ENCODE assay signal across 12 cellular contexts in genomic region chr6:43707269-43707668, GRCh38.
"Had no signal": no experiment of that assay in that cellular context is flagged by ENCODE, and none has a peak within 500 bp of the region (broad histone marks: within the 10 kb centered on the region; RNA-seq: fewer than 3 reads in every experiment).

No MANE protein-coding gene starts in this region.

- H3K27ac ChIP-seq: pancreas had no signal

- H3K9me3 Mint-ChIP-seq: activated B cell treated with CpG ODN at 0.5 μM for 24 hours; activated naive CD4-positive, alpha-beta T cell treated with anti-CD3 and anti-CD28 coated beads, Interleukin-2, amount 50 U/mL, for 24 hours; immature natural killer cell; stimulated activated effector memory CD8-positive, alpha-beta T cell treated with anti-CD3 and anti-CD28 coated beads, Interleukin-12 subunit alpha, Interleukin-12 subunit beta, amount 100 ng/mL, for 72 hours had no signal

- H3K9me3 ChIP-seq: pancreas, tibial nerve had no signal

- ATAC-seq: pancreas, T-helper 17 cell had no signal

- H3K27ac Mint-ChIP-seq: activated B cell treated with CpG ODN at 0.5 μM for 24 hours; activated naive CD4-positive, alpha-beta T cell treated with anti-CD3 and anti-CD28 coated beads, Interleukin-2, amount 50 U/mL, for 24 hours; immature natural killer cell; stimulated activated effector memory CD8-positive, alpha-beta T cell treated with anti-CD3 and anti-CD28 coated beads, Interleukin-12 subunit alpha, Interleukin-12 subunit beta, amount 100 ng/mL, for 72 hours; T-helper 17 cell had no signal

- H3K36me3 ChIP-seq: pancreas, tibial nerve had no signal

- H3K4me3 ChIP-seq: coronary artery, pancreas, skin epidermis, tibial nerve had no signal

- H3K27me3 ChIP-seq: pancreas, tibial nerve had no signal

- H3K27me3 Mint-ChIP-seq: activated B cell treated with CpG ODN at 0.5 μM for 24 hours had no signal

- H3K4me1 Mint-ChIP-seq: activated naive CD4-positive, alpha-beta T cell treated with anti-CD3 and anti-CD28 coated beads, Interleukin-2, amount 50 U/mL, for 24 hours; immature natural killer cell had no signal

- H3K36me3 Mint-ChIP-seq: activated naive CD4-positive, alpha-beta T cell treated with anti-CD3 and anti-CD28 coated beads, Interleukin-2, amount 50 U/mL, for 24 hours; immature natural killer cell; stimulated activated effector memory CD8-positive, alpha-beta T cell treated with anti-CD3 and anti-CD28 coated beads, Interleukin-12 subunit alpha, Interleukin-12 subunit beta, amount 100 ng/mL, for 72 hours had no signal

- H3K4me3 Mint-ChIP-seq: activated B cell treated with CpG ODN at 0.5 μM for 24 hours; activated naive CD4-positive, alpha-beta T cell treated with anti-CD3 and anti-CD28 coated beads, Interleukin-2, amount 50 U/mL, for 24 hours; immature natural killer cell; stimulated activated effector memory CD8-positive, alpha-beta T cell treated with anti-CD3 and anti-CD28 coated beads, Interleukin-12 subunit alpha, Interleukin-12 subunit beta, amount 100 ng/mL, for 72 hours; T-helper 17 cell had no signal

- DNase-seq: activated B cell treated with CpG ODN at 0.5 μM for 24 hours; activated T-cell treated with anti-CD3 and anti-CD28 coated beads, Interleukin-2, amount 50 U/mL, for 1 hour; central memory CD4-positive, alpha-beta T cell; effector memory CD4-positive, alpha-beta T cell; immature natural killer cell; pancreas; T-helper 17 cell had no signal
